In genomic region chr11:46649180-46649738, GRCh38 we compare ENCODE assay signal across 9 cellular contexts. TPM values are rescaled to one million over a fixed set of nuclear protein-coding genes. Genes with fewer than 3 reads are reported as not detected.
DNase-seq lines count a peak whose midpoint lies in the region; ATAC-seq, FAIRE-seq and TF ChIP-seq lines count a peak whose summit lies in the region.
"Had no signal": no experiment of that assay in that cellular context is flagged by ENCODE, and none has a peak within 500 bp of the region (broad histone marks: within the 10 kb centered on the region; RNA-seq: fewer than 3 reads in every experiment).

No MANE protein-coding gene starts in this region.

- no peak overlapping the region for H3K23ac ChIP-seq in H9 (ENCODE audit: insufficient read length, low read depth, low read length)

- no peak overlapping the region for H2BK12ac ChIP-seq in H9 (ENCODE audit: insufficient read length, low read depth, low read length)

- POLR2A ChIA-PET in GM10248 (lab: Yijun Ruan, JAX) = no interaction called here

- H3K4me3 ChIP-seq in MG63 (no peak overlapping the region), bronchial epithelial cell (ENCODE audit: low read depth, low read length) (no peak overlapping the region)

- no peak overlapping the region for H2BK15ac ChIP-seq in H9 (ENCODE audit: low read depth, low read length)

- H4K5ac ChIP-seq in H9 (ENCODE audit: insufficient read length, low read depth, low read length) = no peak overlapping the region

- H3K27me3 Mint-ChIP-seq in H9 (ENCODE audit: low read depth) = no peaks in the 10 kb centered on the region

- H2BK5ac ChIP-seq in H9 (ENCODE audit: insufficient read length, low read length) = no peak overlapping the region

- DNase-seq in MG63 (peak; percentile 38), bronchial epithelial cell (ENCODE audit: low read depth) (peak; percentile 80), left lobe of liver (ENCODE audit: low spot score) (peak; percentile 68), superior temporal gyrus (ENCODE audit: extremely low spot score) (peak; percentile 95), H9 (no peak), GM10248 (ENCODE audit: extremely low spot score) (no peak)
- DNase-seq: activated CD4-positive, alpha-beta T cell treated with anti-CD3 and anti-CD28 coated beads for 1 hour had no signal

- H3K9me3 Mint-ChIP-seq in H9 = no peaks in the 10 kb centered on the region

- H3K23me2 ChIP-seq in H9 (ENCODE audit: insufficient read length, low read depth, low read length, poor library complexity, severe bottlenecking) = no peaks in the 10 kb centered on the region

- H3T11ph ChIP-seq in H9 (ENCODE audit: low read length) = no peak overlapping the region

- H3K79me2 ChIP-seq in H9 (ENCODE audit: insufficient read depth, low read length) = no peaks in the 10 kb centered on the region

- no peaks in the 10 kb centered on the region for H3K79me1 ChIP-seq in H9 (ENCODE audit: insufficient read depth, low read depth, low read length, poor library complexity, severe bottlenecking)

- no peaks in the 10 kb centered on the region for H3K9me3 ChIP-seq in MG63
- no peaks in the 10 kb centered on the region for H3K9me3 ChIP-seq in H9 (ENCODE audit: control insufficient read depth, low read depth, low read length)

- no peaks in the 10 kb centered on the region for H3K27me3 ChIP-seq in MG63
- H3K27me3 ChIP-seq in bronchial epithelial cell (ENCODE audit: control insufficient read depth, insufficient read depth, low read length) = no peaks in the 10 kb centered on the region
- no peaks in the 10 kb centered on the region for H3K27me3 ChIP-seq in H9 (ENCODE audit: insufficient read depth, low read length)

- no peak overlapping the region for H3K27ac Mint-ChIP-seq in H9

- no peak overlapping the region for H3K14ac ChIP-seq in H9 (ENCODE audit: insufficient read depth, low read length)

- H2AFZ ChIP-seq in H9 (ENCODE audit: low read length) = no peak overlapping the region

- H3K4me2 ChIP-seq in H9 (ENCODE audit: insufficient read depth, insufficient read length, low read length) = no peak overlapping the region

- H3K36me3 ChIP-seq in MG63 = peaks cover 39% of the 10 kb centered on the region
- H3K36me3 ChIP-seq in bronchial epithelial cell (ENCODE audit: control insufficient read depth, insufficient read depth, low read length) = peaks cover 8% of the 10 kb centered on the region

- no peak for TF ChIP-seq CTCF in bronchial epithelial cell (IDR thresholded peaks at IDR 0.05; ENCODE audit: insufficient read depth, low read length, severe bottlenecking)
- no peak for TF ChIP-seq CTCF in H9 (conservative IDR thresholded peaks at IDR 0.05)
- TF ChIP-seq CTCF in GM10248 (IDR thresholded peaks at IDR 0.05; ENCODE audit: control extremely low read depth, extremely low read depth, low read depth, missing control alignments) = no peak

- H2BK20ac ChIP-seq in H9 (ENCODE audit: low read depth, low read length, poor library complexity, severe bottlenecking) = no peak overlapping the region

- WGBS in H9 (ENCODE audit: extremely low coverage, insufficient read length, low lambda C conversion rate) = no CpG with 5 or more reads among the region's 2 CpGs

- no peak overlapping the region for H3K56ac ChIP-seq in H9 (ENCODE audit: insufficient read length, low read depth, low read length)

- no peaks in the 10 kb centered on the region for H3K4me1 ChIP-seq in H9 (ENCODE audit: insufficient read depth, low read length)

- H3K4me1 Mint-ChIP-seq in H9 = no peaks in the 10 kb centered on the region

- H3K9ac ChIP-seq in H9 (ENCODE audit: extremely low read depth, insufficient read length, low read length) = no peak overlapping the region

- H4K8ac ChIP-seq in H9 (replicated peaks; ENCODE audit: insufficient read length, low read depth, low read length) = no peak overlapping the region

- no peak overlapping the region for H2BK120ac ChIP-seq in H9 (ENCODE audit: low read depth, low read length, poor library complexity, severe bottlenecking)

- H3K4ac ChIP-seq in H9 (ENCODE audit: low read depth, low read length) = no peak overlapping the region

- peaks cover 5 to 73% (median 55%) of the 10 kb centered on the region in 3 experiments; a peak in 6 of 7 replicates for H3K36me3 Mint-ChIP-seq in H9 (ENCODE audit: insufficient read depth in 1 of 3, low read depth in 3 of 3)

- H3K27ac ChIP-seq in H9 (ENCODE audit: insufficient read length, low read depth, low read length) = no peak overlapping the region

- no peak overlapping the region for H3K4me3 Mint-ChIP-seq in H9

- H3K18ac ChIP-seq in H9 (ENCODE audit: insufficient read length, low read depth, low read length) = no peak overlapping the region

- no peak for FAIRE-seq in bronchial epithelial cell (lab: Jason Lieb, UNC)

- peak; percentile 96 for ATAC-seq in left lobe of liver
- ATAC-seq in GM18517 (IDR thresholded peaks at IDR 0.05; ENCODE audit: unreplicated experiment) = no peak
- no peak for ATAC-seq in GM19324 (IDR thresholded peaks at IDR 0.05; ENCODE audit: low FRiP score, unreplicated experiment)

- no peak overlapping the region for H2AK5ac ChIP-seq in H9 (ENCODE audit: insufficient read length, low read length)

- no peak overlapping the region for H4K91ac ChIP-seq in H9 (ENCODE audit: insufficient read length, low read depth, low read length)

- CTCF ChIA-PET in GM10248 (lab: Yijun Ruan, JAX) = interaction anchor here (1.1 to 1.3 kb wide), 4 partner anchors 16 to 53 kb away, joined by 3 to 5 read pairs (median 3); no protein-coding TSS in a partner anchor

- no peaks in the 10 kb centered on the region for H4K20me1 ChIP-seq in H9 (ENCODE audit: control insufficient read depth, insufficient read depth, insufficient read length)

RNA-seq across cellular contexts. Expression of gene ATG13, which starts 31.9 kb away (rescaled TPM):
- 41.2 and 48.0 TPM in 2 replicates for total RNA-seq in MG63 (2014; rRNA removed; shearing (Covaris generic); ENCODE audit: low replicate concordance)
- total RNA-seq in bronchial epithelial cell = 36.9 and 63.5 TPM in 2 replicates
- total RNA-seq in left lobe of liver = 43.0 TPM
- 79.1 and 83.0 TPM in 2 replicates for total RNA-seq in H9 (2021)

RNA-seq across cellular contexts. Expression of gene HARBI1, which starts 32.2 kb away (rescaled TPM):
- 4.0 and 4.5 TPM in 2 replicates for total RNA-seq in MG63 (2014; rRNA removed; shearing (Covaris generic); ENCODE audit: low replicate concordance)
- total RNA-seq in bronchial epithelial cell (8.4 and 10.4 TPM in 2 replicates), left lobe of liver (2.8 TPM), H9 (2021) (6.3 and 7.3 TPM in 2 replicates)

RNA-seq across cellular contexts. Expression of gene ARHGAP1, which starts 51.2 kb away (rescaled TPM):
- total RNA-seq in MG63 (2014; rRNA removed; shearing (Covaris generic); ENCODE audit: low replicate concordance) = 2.6 and 6.3 TPM in 2 replicates
- total RNA-seq in bronchial epithelial cell (15.5 and 19.6 TPM in 2 replicates), left lobe of liver (29.3 TPM), H9 (2021) (45.3 and 47.9 TPM in 2 replicates)

RNA-seq across cellular contexts. Expression of gene ZNF408, which starts 51.6 kb away (rescaled TPM):
- total RNA-seq in MG63 (2014; rRNA removed; shearing (Covaris generic); ENCODE audit: low replicate concordance) = 8.0 and 16.1 TPM in 2 replicates
- total RNA-seq in bronchial epithelial cell = 7.6 and 8.2 TPM in 2 replicates
- total RNA-seq in left lobe of liver = 9.4 TPM
- 16.6 and 16.9 TPM in 2 replicates for total RNA-seq in H9 (2021)

RNA-seq across cellular contexts. Expression of gene AMBRA1, which starts 55.4 kb away (rescaled TPM):
- total RNA-seq in MG63 (2014; rRNA removed; shearing (Covaris generic); ENCODE audit: low replicate concordance) = 17.0 and 17.7 TPM in 2 replicates
- 11.3 and 14.3 TPM in 2 replicates for total RNA-seq in bronchial epithelial cell
- 14.7 TPM for total RNA-seq in left lobe of liver
- 37.5 and 40.0 TPM in 2 replicates for total RNA-seq in H9 (2021)

Comparison
In these comparisons a context has a peak if more than half of its experiments do, and no peak if none do; other contexts are left out.
1. DNase-seq: peak in MG63 (single experiment), bronchial epithelial cell (single experiment), left lobe of liver (single experiment) and superior temporal gyrus (single experiment); none in H9 (single experiment) and GM10248 (single experiment).